8 cellular contexts compared by ENCODE assay signal in the genomic region with DNA sequence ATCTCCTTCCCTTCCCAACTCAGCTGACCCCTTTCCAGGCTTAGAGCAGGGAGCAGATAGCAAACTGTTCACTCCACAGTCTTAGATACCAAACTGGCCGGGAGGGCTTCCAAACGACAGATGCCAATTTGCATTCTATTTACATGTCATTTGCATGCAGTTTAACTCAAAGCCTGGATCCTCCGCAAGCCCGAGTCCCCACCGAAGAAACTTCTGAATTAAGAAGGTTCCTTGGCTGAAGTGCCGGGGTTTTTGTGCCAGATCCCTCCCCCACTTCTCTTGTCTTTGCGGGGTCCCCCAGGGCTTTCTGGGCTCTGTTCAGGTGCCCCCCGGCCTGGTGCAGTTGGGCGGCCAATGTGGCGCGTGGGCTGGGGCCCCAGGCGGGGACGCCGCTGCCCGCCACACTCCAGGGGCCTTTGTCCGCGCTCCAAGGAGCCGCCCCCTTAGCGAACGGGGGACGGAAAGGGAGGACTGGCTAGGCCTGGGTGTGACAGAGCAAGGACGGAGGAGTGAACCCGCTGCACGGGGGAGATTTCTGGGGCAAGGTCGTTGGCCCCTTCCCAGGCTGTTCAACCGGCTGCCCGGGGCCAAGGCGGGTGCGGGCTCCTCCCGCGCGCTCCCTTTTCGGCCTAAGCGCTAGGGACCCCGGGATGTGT. TPM values are rescaled to one million over a fixed set of nuclear protein-coding genes. Genes with fewer than 3 reads are reported as not detected.
A peak's percentile ranks its signal among the peaks of the same experiment; 100 is the strongest.
DNase-seq lines count a peak whose midpoint lies in the region; ATAC-seq lines count a peak whose summit lies in the region.

No MANE protein-coding gene starts in this region.

- WGBS in urinary bladder = 2% methylated on average over 35 of the region's 35 CpGs

- DNase-seq in NCI-H146 treated with DMSO at 0.1 percent for 48 hours (lab: John Stamatoyannopoulos, UW; ENCODE audit: unreplicated experiment) (peak; percentile 77), dermis blood vessel endothelial cell (peak; percentile 58), midbrain (lab: John Stamatoyannopoulos, UW) (peak; percentile 86), MV-4-11 (lab: John Stamatoyannopoulos, UW) (no peak)
- no peak for DNase-seq in activated CD8-positive, alpha-beta memory T cell treated with anti-CD3 and anti-CD28 coated beads, Interleukin-2, amount 50 U/mL, for 48 hours

- H3K4me3 ChIP-seq in BLaER1 treated with 17β-estradiol and CSF1 and Interleukin-3, amounts not matched to agents 10 nM and 100 nM = peak overlapping the region; percentile 28 to 65 (median 49); a peak in 14 of 20 replicates
- H3K4me3 ChIP-seq in urinary bladder (ENCODE audit: low read depth, low read length) = peak overlapping the region; percentile 71

- no peak overlapping the region for H3K27ac ChIP-seq in BLaER1 treated with 17β-estradiol and CSF1 and Interleukin-3, amounts not matched to agents 10 nM and 100 nM
- H3K27ac ChIP-seq in urinary bladder (ENCODE audit: low read depth) = no peak overlapping the region

- H3K9me3 ChIP-seq in BLaER1 treated with 17β-estradiol and CSF1 and Interleukin-3, amounts not matched to agents 10 nM and 100 nM (replicated peaks in 1 of 11) = no peaks in the 10 kb centered on the region

- H3K36me3 ChIP-seq in BLaER1 treated with 17β-estradiol and CSF1 and Interleukin-3, amounts not matched to agents 10 nM and 100 nM = no peaks in the 10 kb centered on the region
- no peaks in the 10 kb centered on the region for H3K36me3 ChIP-seq in urinary bladder (ENCODE audit: insufficient read depth)

- H4K20me1 ChIP-seq in BLaER1 treated with 17β-estradiol and CSF1 and Interleukin-3, amounts not matched to agents 10 nM and 100 nM = peaks cover 0 to 21% (median 8%) of the 10 kb centered on the region in 11 experiments; a peak in 7 of 22 replicates

- no peak for ATAC-seq in GM18858 (IDR thresholded peaks at IDR 0.05; ENCODE audit: unreplicated experiment)

- H3K4me1 ChIP-seq in BLaER1 treated with 17β-estradiol and CSF1 and Interleukin-3, amounts not matched to agents 10 nM and 100 nM = peaks cover 7 to 19% (median 13%) of the 10 kb centered on the region in 10 experiments; a peak in 17 of 20 replicates
- H3K4me1 ChIP-seq in urinary bladder (ENCODE audit: insufficient read depth) = no peaks in the 10 kb centered on the region

- peaks cover 46 to 52% (median 49%) of the 10 kb centered on the region in 11 experiments for H3K27me3 ChIP-seq in BLaER1 treated with 17β-estradiol and CSF1 and Interleukin-3, amounts not matched to agents 10 nM and 100 nM

- peak overlapping the region; percentile 44 to 99 (median 95) for H3K4me2 ChIP-seq in BLaER1 treated with 17β-estradiol and CSF1 and Interleukin-3, amounts not matched to agents 10 nM and 100 nM

- H3K9ac ChIP-seq in BLaER1 treated with 17β-estradiol and CSF1 and Interleukin-3, amounts not matched to agents 10 nM and 100 nM = peak overlapping the region in 3 of 11 experiments; percentile 9 to 62 (median 42); a peak in 2 of 22 replicates

RNA-seq across cellular contexts. Expression of a gene that starts 1.2 kb away (rescaled TPM):
- 75.1 and 80.5 TPM in 2 replicates for total RNA-seq in dermis blood vessel endothelial cell
- 14.5 TPM for total RNA-seq in urinary bladder
- polyA plus RNA-seq in urinary bladder = 29.6 TPM

Comparison
In these comparisons a context has a peak if more than half of its experiments do, and no peak if none do; other contexts are left out.
1. DNase-seq: peak in NCI-H146 treated with DMSO at 0.1 percent for 48 hours (single experiment), dermis blood vessel endothelial cell (single experiment) and midbrain (single experiment); none in MV-4-11 (single experiment) and activated CD8-positive, alpha-beta memory T cell treated with anti-CD3 and anti-CD28 coated beads, Interleukin-2, amount 50 U/mL, for 48 hours (single experiment).